In the genomic region with DNA sequence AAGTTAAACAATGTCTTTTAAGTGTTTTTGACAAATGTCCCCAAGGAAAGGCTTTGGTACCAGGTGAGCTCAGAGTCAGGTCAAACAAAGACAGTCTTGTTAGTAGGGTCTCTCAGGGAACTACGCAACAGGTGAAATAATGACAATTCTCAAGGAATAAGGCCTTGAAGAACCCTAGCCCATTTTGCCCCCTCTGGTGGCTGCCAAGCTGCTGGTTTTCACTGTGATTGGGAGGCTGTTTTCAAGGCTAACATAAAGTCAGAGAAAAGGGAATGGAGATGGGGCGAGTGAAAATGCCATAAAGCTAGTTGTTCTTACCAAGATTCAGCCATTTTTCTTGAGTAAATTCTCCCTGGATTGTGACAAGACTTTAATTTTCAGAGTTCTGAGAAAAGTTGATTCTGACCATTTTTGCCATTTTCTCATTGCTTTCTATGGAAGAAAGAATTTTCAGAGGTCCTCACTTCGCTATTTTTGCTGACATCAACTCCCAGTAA, we compare ENCODE assay signal across 11 cellular contexts. TPM values are rescaled to one million over a fixed set of nuclear protein-coding genes. Genes with fewer than 3 reads are reported as not detected.
DNase-seq lines count a peak whose midpoint lies in the region; ATAC-seq, FAIRE-seq and TF ChIP-seq lines count a peak whose summit lies in the region.
"Had no signal": no experiment of that assay in that cellular context is flagged by ENCODE, and none has a peak within 500 bp of the region (broad histone marks: within the 10 kb centered on the region; RNA-seq: fewer than 3 reads in every experiment).

No MANE protein-coding gene starts in this region.

- H3K36me3 ChIP-seq in spleen: no peaks in the 10 kb centered on the region
- H3K36me3 ChIP-seq: BLaER1 treated with 17β-estradiol and CSF1 and Interleukin-3, amounts not matched to agents 10 nM and 100 nM had no signal

- no peaks in the 10 kb centered on the region for H3K27me3 Mint-ChIP-seq in activated CD4-positive, alpha-beta T cell treated with anti-CD3 and anti-CD28 coated beads for 36 hours
- H3K27me3 Mint-ChIP-seq in activated CD4-positive, alpha-beta T cell treated with anti-CD3 and anti-CD28 coated beads, Interleukin-2, amount 10 ng/mL, durations not matched to agents 24 days and 14 days: peaks cover 20% of the 10 kb centered on the region
- peaks cover 3% of the 10 kb centered on the region for H3K27me3 Mint-ChIP-seq in osteocyte (ENCODE audit: unreplicated experiment)

- H3K9me3 Mint-ChIP-seq in activated CD4-positive, alpha-beta T cell treated with anti-CD3 and anti-CD28 coated beads for 36 hours (ENCODE audit: low read depth): no peaks in the 10 kb centered on the region
- H3K9me3 Mint-ChIP-seq in activated CD4-positive, alpha-beta T cell treated with anti-CD3 and anti-CD28 coated beads, Interleukin-2, amount 10 ng/mL, durations not matched to agents 24 days and 14 days: no peaks in the 10 kb centered on the region
- no peaks in the 10 kb centered on the region for H3K9me3 Mint-ChIP-seq in osteocyte (ENCODE audit: unreplicated experiment)
- H3K9me3 Mint-ChIP-seq: natural killer cell treated with Interleukin-12 subunit alpha and Interleukin-12 subunit beta and Interleukin-15 and Interleukin-18, amount 100 ng/mL, for 72 hours had no signal

- H3K4me3 Mint-ChIP-seq in activated CD4-positive, alpha-beta T cell treated with anti-CD3 and anti-CD28 coated beads for 36 hours: no peak overlapping the region
- H3K4me3 Mint-ChIP-seq in activated CD4-positive, alpha-beta T cell treated with anti-CD3 and anti-CD28 coated beads, Interleukin-2, amount 10 ng/mL, durations not matched to agents 24 days and 14 days: no peak overlapping the region
- no peak overlapping the region for H3K4me3 Mint-ChIP-seq in osteocyte (ENCODE audit: unreplicated experiment)
- H3K4me3 Mint-ChIP-seq: natural killer cell treated with Interleukin-12 subunit alpha and Interleukin-12 subunit beta and Interleukin-15 and Interleukin-18, amount 100 ng/mL, for 72 hours had no signal

- CTCF ChIA-PET in activated CD4-positive, alpha-beta T cell treated with anti-CD3 and anti-CD28 coated beads for 36 hours (lab: Charles Lee): interaction anchor here (0.6 to 1.7 kb wide), 4 partner anchors 22 to 954 kb away, joined by 3 to 6 read pairs (median 4); no protein-coding TSS in a partner anchor

- no peaks in the 10 kb centered on the region for H3K36me3 Mint-ChIP-seq in activated CD4-positive, alpha-beta T cell treated with anti-CD3 and anti-CD28 coated beads for 36 hours (ENCODE audit: low read depth)
- H3K36me3 Mint-ChIP-seq in activated CD4-positive, alpha-beta T cell treated with anti-CD3 and anti-CD28 coated beads, Interleukin-2, amount 10 ng/mL, durations not matched to agents 24 days and 14 days (ENCODE audit: low read depth): no peaks in the 10 kb centered on the region
- no peaks in the 10 kb centered on the region for H3K36me3 Mint-ChIP-seq in osteocyte (ENCODE audit: unreplicated experiment)
- H3K36me3 Mint-ChIP-seq: natural killer cell treated with Interleukin-12 subunit alpha and Interleukin-12 subunit beta and Interleukin-15 and Interleukin-18, amount 100 ng/mL, for 72 hours had no signal

- WGBS in spleen, 5 donors: 80 to 98% (median 93%) methylated on average over 3 of the region's 3 CpGs

- H3K4me1 ChIP-seq in spleen: no peaks in the 10 kb centered on the region
- H3K4me1 ChIP-seq: BLaER1 treated with 17β-estradiol and CSF1 and Interleukin-3, amounts not matched to agents 10 nM and 100 nM had no signal

- no peak overlapping the region for H3K27ac Mint-ChIP-seq in activated CD4-positive, alpha-beta T cell treated with anti-CD3 and anti-CD28 coated beads for 36 hours
- H3K27ac Mint-ChIP-seq in activated CD4-positive, alpha-beta T cell treated with anti-CD3 and anti-CD28 coated beads, Interleukin-2, amount 10 ng/mL, durations not matched to agents 24 days and 14 days: no peak overlapping the region
- H3K27ac Mint-ChIP-seq in osteocyte (ENCODE audit: unreplicated experiment): no peak overlapping the region
- H3K27ac Mint-ChIP-seq: natural killer cell treated with Interleukin-12 subunit alpha and Interleukin-12 subunit beta and Interleukin-15 and Interleukin-18, amount 100 ng/mL, for 72 hours had no signal

- peaks cover 0 to 4% (median 0%) of the 10 kb centered on the region in 7 donors for H3K27me3 ChIP-seq in spleen (replicated peaks in 1 of 7)
- H3K27me3 ChIP-seq: BLaER1 treated with 17β-estradiol and CSF1 and Interleukin-3, amounts not matched to agents 10 nM and 100 nM had no signal

- peak; percentile 32 for TF ChIP-seq CTCF in LNCaP clone FGC (IDR thresholded peaks at IDR 0.05; ENCODE audit: control insufficient read depth, extremely low read depth, insufficient read depth)
- peak; percentile 30 for TF ChIP-seq CTCF in cardiac fibroblast (IDR thresholded peaks at IDR 0.05; ENCODE audit: low read depth, low read length)
- peak; percentile 39 for TF ChIP-seq CTCF in osteocyte (IDR thresholded peaks at IDR 0.05)
- peak in 4 of 11 experiments; percentile 5 to 17 (median 9) for TF ChIP-seq CTCF in spleen (IDR thresholded peaks at IDR 0.05 in 8 of 11, conservative IDR thresholded peaks at IDR 0.05 in 3 of 11)

- intact Hi-C loops in activated CD4-positive, alpha-beta T cell treated with anti-CD3 and anti-CD28 coated beads for 36 hours (cut with DNase I, micrococcal nuclease): no loop called here
- intact Hi-C loops in activated CD4-positive, alpha-beta T cell treated with anti-CD3 and anti-CD28 coated beads, Interleukin-2, amount 10 ng/mL, durations not matched to agents 24 days and 14 days (cut with micrococcal nuclease): no loop called here
- intact Hi-C loops in spleen (cut with DNase I; ENCODE audit: low total_unique reads): loop anchor here (10.0 kb wide), 1 partner anchor 125 kb away; no protein-coding TSS in a partner anchor

- ATAC-seq in activated CD4-positive, alpha-beta T cell treated with anti-CD3 and anti-CD28 coated beads for 36 hours: no peak
- ATAC-seq: natural killer cell treated with Interleukin-12 subunit alpha and Interleukin-12 subunit beta and Interleukin-15 and Interleukin-18, amount 100 ng/mL, for 72 hours had no signal

- peak; percentile 25 for DNase-seq in activated CD4-positive, alpha-beta T cell treated with anti-CD3 and anti-CD28 coated beads for 36 hours
- DNase-seq in activated CD4-positive, alpha-beta T cell treated with anti-CD3 and anti-CD28 coated beads, Interleukin-2, amount 10 ng/mL, durations not matched to agents 24 days and 14 days: no peak
- DNase-seq in LNCaP clone FGC (ENCODE audit: low read depth) (no peak), cardiac fibroblast (ENCODE audit: low read depth in 2 of 2) (peak; percentile 22 to 27), osteocyte (ENCODE audit: extremely low spot score, unreplicated experiment) (no peak), GM19239 (ENCODE audit: insufficient read length, low spot score) (no peak), spleen (no peak), SHP77 treated with DMSO at 0.1 percent for 48 hours (lab: John Stamatoyannopoulos, UW) (no peak)
- DNase-seq: NCI-H748 treated with DMSO at 0.1 percent for 48 hours had no signal

- FAIRE-seq in GM19239 (lab: Jason Lieb, UNC): no peak

- TF ChIP-seq POLR2A in spleen (IDR thresholded peaks at IDR 0.05): no peak

- H3K27ac ChIP-seq in spleen: no peak overlapping the region
- H3K27ac ChIP-seq: BLaER1 treated with 17β-estradiol and CSF1 and Interleukin-3, amounts not matched to agents 10 nM and 100 nM had no signal

- POLR2A ChIA-PET in activated CD4-positive, alpha-beta T cell treated with anti-CD3 and anti-CD28 coated beads for 36 hours (lab: Charles Lee): no interaction called here

- no peak overlapping the region for H3K4me3 ChIP-seq in LNCaP clone FGC (ENCODE audit: low read depth, low read length)
- no peak overlapping the region for H3K4me3 ChIP-seq in cardiac fibroblast (replicated peaks in 1 of 2; ENCODE audit: low read depth in 2 of 2, low read length in 2 of 2)
- no peak overlapping the region for H3K4me3 ChIP-seq in spleen
- H3K4me3 ChIP-seq: BLaER1 treated with 17β-estradiol and CSF1 and Interleukin-3, amounts not matched to agents 10 nM and 100 nM had no signal

- peaks cover 0 to 3% (median 0%) of the 10 kb centered on the region in 8 donors for H3K9me3 ChIP-seq in spleen
- H3K9me3 ChIP-seq: BLaER1 treated with 17β-estradiol and CSF1 and Interleukin-3, amounts not matched to agents 10 nM and 100 nM had no signal

- H3K4me1 Mint-ChIP-seq in activated CD4-positive, alpha-beta T cell treated with anti-CD3 and anti-CD28 coated beads for 36 hours: no peaks in the 10 kb centered on the region
- peaks cover 2% of the 10 kb centered on the region for H3K4me1 Mint-ChIP-seq in activated CD4-positive, alpha-beta T cell treated with anti-CD3 and anti-CD28 coated beads, Interleukin-2, amount 10 ng/mL, durations not matched to agents 24 days and 14 days
- H3K4me1 Mint-ChIP-seq in osteocyte (ENCODE audit: unreplicated experiment): no peaks in the 10 kb centered on the region

RNA-seq across cellular contexts. Expression of gene RWDD4, which starts 58.7 kb away (rescaled TPM):
- total RNA-seq in activated CD4-positive, alpha-beta T cell treated with anti-CD3 and anti-CD28 coated beads for 36 hours: 10 to 100 TPM; 19.4 to 26.5 TPM
- 27.3 and 31.5 TPM in 2 replicates for total RNA-seq in activated CD4-positive, alpha-beta T cell treated with anti-CD3 and anti-CD28 coated beads, Interleukin-2, amount 10 ng/mL, durations not matched to agents 24 days and 14 days
- total RNA-seq in osteocyte (19.3 and 20.6 TPM in 2 replicates), spleen (10 to 100 TPM in 6 of 7 donors, 1 to 10 TPM in 1; 8.9 to 16.9 (median 14.2) TPM)
- polyA plus RNA-seq in spleen: 10 to 100 TPM in 2 of 3 donors, 1 to 10 TPM in 1; 8.3 to 12.9 (median 11.3) TPM

RNA-seq across cellular contexts. Expression of gene TRAPPC11, which starts 58.9 kb away (rescaled TPM):
- total RNA-seq in activated CD4-positive, alpha-beta T cell treated with anti-CD3 and anti-CD28 coated beads for 36 hours: 10 to 100 TPM; 27.7 to 37.9 TPM
- total RNA-seq in activated CD4-positive, alpha-beta T cell treated with anti-CD3 and anti-CD28 coated beads, Interleukin-2, amount 10 ng/mL, durations not matched to agents 24 days and 14 days: 26.3 and 33.4 TPM in 2 replicates
- 37.3 and 43.0 TPM in 2 replicates for total RNA-seq in osteocyte
- 10 to 100 TPM; 33.8 to 72.2 (median 47.1) TPM for total RNA-seq in spleen
- 10 to 100 TPM; 14.3 to 15.1 (median 15.0) TPM for polyA plus RNA-seq in spleen

Comparison
In these comparisons a context has a peak if more than half of its experiments do, and no peak if none do; other contexts are left out.
1. DNase-seq: peak in activated CD4-positive, alpha-beta T cell treated with anti-CD3 and anti-CD28 coated beads for 36 hours (single experiment) and cardiac fibroblast (2 of 2); none in activated CD4-positive, alpha-beta T cell treated with anti-CD3 and anti-CD28 coated beads, Interleukin-2, amount 10 ng/mL, durations not matched to agents 24 days and 14 days (single experiment), LNCaP clone FGC (single experiment), osteocyte (single experiment), GM19239 (single experiment), spleen (single experiment) and SHP77 treated with DMSO at 0.1 percent for 48 hours (single experiment).